Comparison of ENCODE assay signal across 1 cellular context in the genomic region with DNA sequence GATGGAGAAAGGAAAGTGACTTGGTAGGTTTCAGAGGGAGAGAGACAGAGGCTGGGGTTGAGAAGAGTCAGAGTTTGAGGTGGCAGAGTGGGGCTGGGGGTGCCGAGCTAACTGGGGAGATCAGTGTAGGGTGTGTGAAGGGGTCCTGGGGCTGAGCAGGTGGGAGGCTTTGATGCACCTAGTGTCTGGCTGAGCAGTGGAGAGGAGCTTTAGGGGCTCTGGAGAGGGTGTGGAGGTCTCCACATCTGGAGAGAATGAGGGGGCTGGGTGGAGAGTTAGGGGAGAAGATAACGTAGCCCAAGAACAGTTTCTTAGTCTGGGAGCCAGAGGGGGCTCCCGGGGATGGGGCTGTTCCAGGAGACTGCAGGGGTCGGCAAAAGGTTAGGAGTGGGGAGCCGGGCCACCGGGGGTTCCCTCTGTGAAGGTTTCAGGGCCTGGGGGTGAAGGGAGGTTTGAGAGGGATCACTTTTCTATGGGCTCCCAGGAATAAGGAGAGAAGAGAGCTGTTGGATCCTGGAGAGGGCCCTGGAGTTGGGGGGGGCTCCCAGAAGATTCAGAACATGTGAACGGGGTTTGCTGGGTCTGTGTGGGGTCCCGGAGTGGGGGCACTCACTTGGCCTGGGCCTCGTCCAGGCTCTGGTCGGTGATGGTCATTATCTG.
A peak's percentile ranks its signal among the peaks of the same experiment; 100 is the strongest.
TF ChIP-seq lines count a peak whose summit lies in the region.

No MANE protein-coding gene starts in this region.

TF ChIP-seq in K562, 482 proteins besides CTCF, POLR2A, EP300 and RAD21 (continued from another document):
- TF ChIP-seq, protein P1, sequence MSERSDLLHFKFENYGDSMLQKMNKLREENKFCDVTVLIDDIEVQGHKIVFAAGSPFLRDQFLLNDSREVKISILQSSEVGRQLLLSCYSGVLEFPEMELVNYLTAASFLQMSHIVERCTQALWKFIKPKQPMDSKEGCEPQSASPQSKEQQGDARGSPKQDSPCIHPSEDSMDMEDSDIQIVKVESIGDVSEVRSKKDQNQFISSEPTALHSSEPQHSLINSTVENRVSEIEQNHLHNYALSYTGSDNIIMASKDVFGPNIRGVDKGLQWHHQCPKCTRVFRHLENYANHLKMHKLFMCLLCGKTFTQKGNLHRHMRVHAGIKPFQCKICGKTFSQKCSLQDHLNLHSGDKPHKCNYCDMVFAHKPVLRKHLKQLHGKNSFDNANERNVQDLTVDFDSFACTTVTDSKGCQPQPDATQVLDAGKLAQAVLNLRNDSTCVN (CRISPR knock-in tag; IDR thresholded peaks at IDR 0.05), result peak; percentile 83
- TF ChIP-seq EP400 (IDR thresholded peaks at IDR 0.05) (no peak), RBBP5 (IDR thresholded peaks at IDR 0.05; ENCODE audit: borderline replicate concordance, insufficient read depth, low read length, poor library complexity, severe bottlenecking) (peak; percentile 40), POLR2B (IDR thresholded peaks at IDR 0.05; ENCODE audit: low read depth, partially characterized antibody) (no peak), ZSCAN29 (IDR thresholded peaks at IDR 0.05) (no peak), HDAC1 (IDR thresholded peaks at IDR 0.05) (peak in 1 of 2 experiments; percentile 35; a peak in 1 of 4 replicates), IRF2 (CRISPR knock-in tag; IDR thresholded peaks at IDR 0.05) (no peak), ZNF41 (CRISPR knock-in tag; conservative IDR thresholded peaks at IDR 0.05) (no peak), TBL1XR1 (IDR thresholded peaks at IDR 0.05; ENCODE audit: low read length in 2 of 2) (no peak), ZNF12 (CRISPR knock-in tag; IDR thresholded peaks at IDR 0.05) (no peak), SMAD2 (IDR thresholded peaks at IDR 0.05; ENCODE audit: low read depth, low read length) (no peak)
- TF ChIP-seq, protein P2, sequence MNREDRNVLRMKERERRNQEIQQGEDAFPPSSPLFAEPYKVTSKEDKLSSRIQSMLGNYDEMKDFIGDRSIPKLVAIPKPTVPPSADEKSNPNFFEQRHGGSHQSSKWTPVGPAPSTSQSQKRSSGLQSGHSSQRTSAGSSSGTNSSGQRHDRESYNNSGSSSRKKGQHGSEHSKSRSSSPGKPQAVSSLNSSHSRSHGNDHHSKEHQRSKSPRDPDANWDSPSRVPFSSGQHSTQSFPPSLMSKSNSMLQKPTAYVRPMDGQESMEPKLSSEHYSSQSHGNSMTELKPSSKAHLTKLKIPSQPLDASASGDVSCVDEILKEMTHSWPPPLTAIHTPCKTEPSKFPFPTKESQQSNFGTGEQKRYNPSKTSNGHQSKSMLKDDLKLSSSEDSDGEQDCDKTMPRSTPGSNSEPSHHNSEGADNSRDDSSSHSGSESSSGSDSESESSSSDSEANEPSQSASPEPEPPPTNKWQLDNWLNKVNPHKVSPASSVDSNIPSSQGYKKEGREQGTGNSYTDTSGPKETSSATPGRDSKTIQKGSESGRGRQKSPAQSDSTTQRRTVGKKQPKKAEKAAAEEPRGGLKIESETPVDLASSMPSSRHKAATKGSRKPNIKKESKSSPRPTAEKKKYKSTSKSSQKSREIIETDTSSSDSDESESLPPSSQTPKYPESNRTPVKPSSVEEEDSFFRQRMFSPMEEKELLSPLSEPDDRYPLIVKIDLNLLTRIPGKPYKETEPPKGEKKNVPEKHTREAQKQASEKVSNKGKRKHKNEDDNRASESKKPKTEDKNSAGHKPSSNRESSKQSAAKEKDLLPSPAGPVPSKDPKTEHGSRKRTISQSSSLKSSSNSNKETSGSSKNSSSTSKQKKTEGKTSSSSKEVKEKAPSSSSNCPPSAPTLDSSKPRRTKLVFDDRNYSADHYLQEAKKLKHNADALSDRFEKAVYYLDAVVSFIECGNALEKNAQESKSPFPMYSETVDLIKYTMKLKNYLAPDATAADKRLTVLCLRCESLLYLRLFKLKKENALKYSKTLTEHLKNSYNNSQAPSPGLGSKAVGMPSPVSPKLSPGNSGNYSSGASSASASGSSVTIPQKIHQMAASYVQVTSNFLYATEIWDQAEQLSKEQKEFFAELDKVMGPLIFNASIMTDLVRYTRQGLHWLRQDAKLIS (CRISPR knock-in tag; IDR thresholded peaks at IDR 0.05), result no peak
- TF ChIP-seq, protein P3, sequence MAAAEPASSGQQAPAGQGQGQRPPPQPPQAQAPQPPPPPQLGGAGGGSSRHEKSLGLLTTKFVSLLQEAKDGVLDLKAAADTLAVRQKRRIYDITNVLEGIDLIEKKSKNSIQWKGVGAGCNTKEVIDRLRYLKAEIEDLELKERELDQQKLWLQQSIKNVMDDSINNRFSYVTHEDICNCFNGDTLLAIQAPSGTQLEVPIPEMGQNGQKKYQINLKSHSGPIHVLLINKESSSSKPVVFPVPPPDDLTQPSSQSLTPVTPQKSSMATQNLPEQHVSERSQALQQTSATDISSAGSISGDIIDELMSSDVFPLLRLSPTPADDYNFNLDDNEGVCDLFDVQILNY (CRISPR knock-in tag; IDR thresholded peaks at IDR 0.05), result no peak
